12 cellular contexts compared by ENCODE assay signal in genomic region chr17:17062356-17062755, GRCh38. TPM values are rescaled to one million over a fixed set of nuclear protein-coding genes. Genes with fewer than 3 reads are reported as not detected.
A peak's percentile ranks its signal among the peaks of the same experiment; 100 is the strongest.
DNase-seq lines count a peak whose midpoint lies in the region; ATAC-seq and TF ChIP-seq lines count a peak whose summit lies in the region.
"Had no signal": no experiment of that assay in that cellular context is flagged by ENCODE, and none has a peak within 500 bp of the region (broad histone marks: within the 10 kb centered on the region; RNA-seq: fewer than 3 reads in every experiment).

No MANE protein-coding gene starts in this region.

- peak; percentile 50 for DNase-seq in activated effector memory CD4-positive, alpha-beta T cell treated with anti-CD3 and anti-CD28 coated beads, Interleukin-2, amount 50 U/mL, for 16 hours
- DNase-seq in activated effector memory CD4-positive, alpha-beta T cell treated with Interleukin-2 at 50 U/mL for 16 hours, result no peak
- peak; percentile 70 for DNase-seq in chondrocyte (ENCODE audit: low spot score)
- peak; percentile 64 for DNase-seq in mesenteric fat pad (ENCODE audit: low spot score)
- peak in 1 of 49 donors; percentile 25 for DNase-seq in substantia nigra (lab: John Stamatoyannopoulos, UW)
- DNase-seq in Kasumi-1 (lab: John Stamatoyannopoulos, UW), result no peak
- no peak for DNase-seq in GM03348 (ENCODE audit: low spot score)
- DNase-seq: 8988T; activated CD8-positive, alpha-beta memory T cell treated with anti-CD3 and anti-CD28 coated beads, Interleukin-2, amount 10 ng/mL, durations not matched to agents 7 days and 5 days; esophagus squamous epithelium had no signal

- ATAC-seq in GM19467 (IDR thresholded peaks at IDR 0.05; ENCODE audit: unreplicated experiment), result no peak
- ATAC-seq: activated CD8-positive, alpha-beta memory T cell treated with anti-CD3 and anti-CD28 coated beads, Interleukin-2, amount 10 ng/mL, durations not matched to agents 7 days and 5 days; activated naive CD4-positive, alpha-beta T cell treated with anti-CD3 and anti-CD28 coated beads, Interleukin-2, amount 50 U/mL, for 72 hours had no signal

- H3K36me3 Mint-ChIP-seq in chondrocyte (ENCODE audit: low read depth), result no peaks in the 10 kb centered on the region
- H3K36me3 Mint-ChIP-seq: activated naive CD4-positive, alpha-beta T cell treated with anti-CD3 and anti-CD28 coated beads, Interleukin-2, amount 50 U/mL, for 72 hours had no signal

- no peaks in the 10 kb centered on the region for H3K27me3 Mint-ChIP-seq in chondrocyte (ENCODE audit: low read depth)
- H3K27me3 Mint-ChIP-seq: activated CD8-positive, alpha-beta memory T cell treated with anti-CD3 and anti-CD28 coated beads, Interleukin-2, amount 10 ng/mL, durations not matched to agents 7 days and 5 days had no signal

- H3K4me3 Mint-ChIP-seq in chondrocyte (ENCODE audit: unreplicated experiment), result no peak overlapping the region
- H3K4me3 Mint-ChIP-seq: activated CD8-positive, alpha-beta memory T cell treated with anti-CD3 and anti-CD28 coated beads, Interleukin-2, amount 10 ng/mL, durations not matched to agents 7 days and 5 days had no signal

- H3K4me1 Mint-ChIP-seq in chondrocyte (ENCODE audit: low read depth), result peaks cover 63% of the 10 kb centered on the region

- H3K27ac Mint-ChIP-seq in chondrocyte (ENCODE audit: unreplicated experiment), result no peak overlapping the region
- H3K27ac Mint-ChIP-seq: activated CD8-positive, alpha-beta memory T cell treated with anti-CD3 and anti-CD28 coated beads, Interleukin-2, amount 10 ng/mL, durations not matched to agents 7 days and 5 days had no signal

- peak; percentile 36 for TF ChIP-seq CTCF in chondrocyte (IDR thresholded peaks at IDR 0.05)

- H3K27ac ChIP-seq in substantia nigra (ENCODE audit: low read depth, low read length, poor library complexity, severe bottlenecking), result peak overlapping the region; percentile 46

- no peaks in the 10 kb centered on the region for H3K9me3 Mint-ChIP-seq in chondrocyte (ENCODE audit: low read depth)
- H3K9me3 Mint-ChIP-seq: activated naive CD4-positive, alpha-beta T cell treated with anti-CD3 and anti-CD28 coated beads, Interleukin-2, amount 50 U/mL, for 72 hours had no signal

RNA-seq across cellular contexts. Expression of gene MPRIP, which starts 20.1 kb away (rescaled TPM):
- total RNA-seq in chondrocyte, result 197 to 352 TPM (median 345 TPM) in 3 replicates
- 293 TPM for total RNA-seq in mesenteric fat pad

Comparison
In these comparisons a context has a peak if more than half of its experiments do, and no peak if none do; other contexts are left out.
1. DNase-seq: peak in activated effector memory CD4-positive, alpha-beta T cell treated with anti-CD3 and anti-CD28 coated beads, Interleukin-2, amount 50 U/mL, for 16 hours (single experiment), chondrocyte (single experiment) and mesenteric fat pad (single experiment); none in activated effector memory CD4-positive, alpha-beta T cell treated with Interleukin-2 at 50 U/mL for 16 hours (single experiment), Kasumi-1 (0 of 2) and GM03348 (single experiment).